Comparison of ENCODE assay signal across 10 cellular contexts in the genomic region with DNA sequence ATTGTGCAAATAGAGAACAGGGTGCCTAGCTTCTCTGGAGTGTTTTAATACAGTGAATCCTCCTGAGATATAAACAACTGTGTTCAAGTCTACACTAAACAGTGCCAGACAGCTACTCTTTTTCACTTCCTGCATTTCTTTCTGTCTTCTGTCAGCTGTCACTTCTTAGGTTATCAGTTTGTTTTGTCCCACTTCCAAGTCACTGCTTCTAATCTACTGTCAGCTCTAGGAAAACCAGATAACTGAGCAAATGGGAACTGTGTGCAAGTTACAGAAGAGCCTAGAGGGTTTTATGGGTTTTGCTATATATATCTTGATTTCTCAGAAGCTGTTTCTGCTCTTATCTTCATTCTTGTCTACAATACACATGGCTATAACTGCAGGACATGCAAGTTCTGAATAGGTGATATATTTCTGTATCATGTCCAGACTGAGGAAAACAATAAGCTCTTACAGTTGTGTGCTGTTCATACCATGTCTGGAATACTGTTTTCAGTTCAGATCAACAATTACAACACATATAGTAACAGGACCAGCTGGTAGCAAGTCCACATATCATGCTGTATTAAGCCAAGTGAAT. TPM values are rescaled to one million over a fixed set of nuclear protein-coding genes. Genes with fewer than 3 reads are reported as not detected.
DNase-seq lines count a peak whose midpoint lies in the region; ATAC-seq and TF ChIP-seq lines count a peak whose summit lies in the region.
"Had no signal": no experiment of that assay in that cellular context is flagged by ENCODE, and none has a peak within 500 bp of the region (broad histone marks: within the 10 kb centered on the region; RNA-seq: fewer than 3 reads in every experiment).

No MANE protein-coding gene starts in this region.

- no peaks in the 10 kb centered on the region for H3K4me1 ChIP-seq in mesenchymal stem cell (ENCODE audit: control insufficient read depth, insufficient read depth, low read depth, low read length)

- no peak overlapping the region for H2BK15ac ChIP-seq in mesenchymal stem cell (ENCODE audit: low read depth, poor library complexity, severe bottlenecking)

- in situ Hi-C loops in KBM-7 (cut with MboI; ENCODE audit: low pct_unique_long_range_greater_than_20kb, low sequenced_read_pairs) = no loop called here

- no peak overlapping the region for H2AK5ac ChIP-seq in mesenchymal stem cell (ENCODE audit: low read length, severe bottlenecking)

- no peak overlapping the region for H3K23ac ChIP-seq in mesenchymal stem cell (ENCODE audit: low read length in 2 of 2)

- no peak overlapping the region for H2BK120ac ChIP-seq in mesenchymal stem cell (ENCODE audit: low read depth, low read length)

- no peak overlapping the region for H3K4me3 ChIP-seq in mesenchymal stem cell (ENCODE audit: insufficient read depth in 1 of 2, low read depth in 1 of 2, low read length in 2 of 2)

- H3K4me3 Mint-ChIP-seq in CD14-positive monocyte = no peak overlapping the region
- peak overlapping the region in 4 of 5 experiments; percentile 18 to 70 (median 31) for H3K4me3 Mint-ChIP-seq in brain

- H3K9me3 ChIP-seq in mesenchymal stem cell (ENCODE audit: control insufficient read depth, low read length) = no peaks in the 10 kb centered on the region

- no peaks in the 10 kb centered on the region for H3K27me3 Mint-ChIP-seq in CD14-positive monocyte (ENCODE audit: low read depth in 3 of 3)
- H3K27me3 Mint-ChIP-seq in brain = peaks cover 5% of the 10 kb centered on the region
- H3K27me3 Mint-ChIP-seq: naive thymus-derived CD4-positive, alpha-beta T cell had no signal

- H3K27ac ChIP-seq in mesenchymal stem cell (ENCODE audit: low read length, poor library complexity, severe bottlenecking) = no peak overlapping the region

- peak overlapping the region in 5 of 7 donors; percentile 37 to 63 (median 52) for H3K27ac Mint-ChIP-seq in CD14-positive monocyte
- H3K27ac Mint-ChIP-seq in brain = peak overlapping the region in 4 of 5 experiments; percentile 25 to 75 (median 54)

- H3K4me2 ChIP-seq in mesenchymal stem cell (ENCODE audit: low read length, poor library complexity, severe bottlenecking) = no peak overlapping the region

- no peak overlapping the region for H2BK5ac ChIP-seq in mesenchymal stem cell (ENCODE audit: low read depth, low read length, poor library complexity, severe bottlenecking)

- no peak overlapping the region for H3K18ac ChIP-seq in mesenchymal stem cell (ENCODE audit: low read depth in 1 of 2, low read length in 2 of 2)

- H3K9ac ChIP-seq in mesenchymal stem cell (ENCODE audit: low read length) = no peak overlapping the region

- ATAC-seq in HG02852 (IDR thresholded peaks at IDR 0.05; ENCODE audit: unreplicated experiment) (no peak), HG02678 (IDR thresholded peaks at IDR 0.05; ENCODE audit: unreplicated experiment) (no peak), HG03196 (IDR thresholded peaks at IDR 0.05; ENCODE audit: unreplicated experiment) (no peak)
- ATAC-seq: naive thymus-derived CD4-positive, alpha-beta T cell had no signal

- H2BK12ac ChIP-seq in mesenchymal stem cell (ENCODE audit: low read length in 2 of 2) = no peak overlapping the region

- H2AFZ ChIP-seq in mesenchymal stem cell (ENCODE audit: low read depth, low read length) = no peak overlapping the region

- intact Hi-C loops in CD14-positive monocyte (cut with micrococcal nuclease) = no loop called here

- peaks cover 3% of the 10 kb centered on the region for H3K79me1 ChIP-seq in mesenchymal stem cell (replicated peaks; ENCODE audit: low read length, poor library complexity, severe bottlenecking)

- no peaks in the 10 kb centered on the region for H3K27me3 ChIP-seq in mesenchymal stem cell (ENCODE audit: control insufficient read depth in 1 of 2, insufficient read depth in 1 of 2, low read length in 2 of 2)

- H3K36me3 Mint-ChIP-seq in CD14-positive monocyte (peaks cover 25 to 32% of the 10 kb centered on the region in 2 donors), brain (peaks cover 28% of the 10 kb centered on the region)

- H4K91ac ChIP-seq in mesenchymal stem cell (ENCODE audit: low read length) = no peak overlapping the region

- H3K4me1 Mint-ChIP-seq in CD14-positive monocyte (peaks cover 47% of the 10 kb centered on the region), brain (peaks cover 69% of the 10 kb centered on the region)

- no peak overlapping the region for H3K4ac ChIP-seq in mesenchymal stem cell (ENCODE audit: low read depth in 1 of 2, low read length in 2 of 2)

- H4K8ac ChIP-seq in mesenchymal stem cell (ENCODE audit: low read length) = no peak overlapping the region

- no peak overlapping the region for H3K14ac ChIP-seq in mesenchymal stem cell (ENCODE audit: low read length in 2 of 2)

- H3K9me3 Mint-ChIP-seq in CD14-positive monocyte (no peaks in the 10 kb centered on the region), brain (no peaks in the 10 kb centered on the region)
- H3K9me3 Mint-ChIP-seq: naive thymus-derived CD4-positive, alpha-beta T cell had no signal

- DNase-seq in CD14-positive monocyte (ENCODE audit: low spot score) (no peak), KBM-7 (peak; percentile 45), mesenchymal stem cell (peak; percentile 81)
- DNase-seq in activated CD4-positive, CD25-positive, alpha-beta regulatory T cell treated with anti-CD3 and anti-CD28 coated beads, Interleukin-2, amount 50 U/mL, for 72 hours = no peak
- DNase-seq: naive thymus-derived CD4-positive, alpha-beta T cell; NCI-H526 treated with DMSO at 0.1 percent for 48 hours had no signal

- TF ChIP-seq CTCF in CD14-positive monocyte (IDR thresholded peaks at IDR 0.05) (no peak), brain (conservative IDR thresholded peaks at IDR 0.05) (no peak)

- H3K36me3 ChIP-seq in mesenchymal stem cell (ENCODE audit: control insufficient read depth in 1 of 2, insufficient read depth in 2 of 2, low read depth in 1 of 2, low read length in 2 of 2) = peaks cover 7 to 42% of the 10 kb centered on the region in 2 experiments

RNA-seq across cellular contexts. Expression of gene PITPNB, which starts 5.8 kb away (rescaled TPM):
- polyA plus RNA-seq in CD14-positive monocyte (10 to 100 TPM; 25.2 to 29.1 TPM), brain (ENCODE audit: insufficient read depth, low read depth, low replicate concordance) (26.4 TPM)
- polyA plus RNA-seq in mesenchymal stem cell (2013, experiment 1 of 2) = 48.3 TPM
- polyA plus RNA-seq in mesenchymal stem cell (2013, experiment 2 of 2) = 51.1 TPM

Comparison
In these comparisons a context has a peak if more than half of its experiments do, and no peak if none do; other contexts are left out.
1. DNase-seq: peak in KBM-7 (single experiment) and mesenchymal stem cell (single experiment); none in CD14-positive monocyte (single experiment) and activated CD4-positive, CD25-positive, alpha-beta regulatory T cell treated with anti-CD3 and anti-CD28 coated beads, Interleukin-2, amount 50 U/mL, for 72 hours (single experiment).
2. H3K4me3 Mint-ChIP-seq: peak in brain (4 of 5); none in CD14-positive monocyte (0 of 2).